Comparison of ENCODE assay signal across 1 cellular context in genomic region chr16:27364493-27365141, GRCh38.
TF ChIP-seq lines count a peak whose summit lies in the region.

No MANE protein-coding gene starts in this region.

TF ChIP-seq in HepG2, 621 proteins besides CTCF, POLR2A, EP300 and RAD21 (continued from another document and continues in another):
- TF ChIP-seq, protein P1, sequence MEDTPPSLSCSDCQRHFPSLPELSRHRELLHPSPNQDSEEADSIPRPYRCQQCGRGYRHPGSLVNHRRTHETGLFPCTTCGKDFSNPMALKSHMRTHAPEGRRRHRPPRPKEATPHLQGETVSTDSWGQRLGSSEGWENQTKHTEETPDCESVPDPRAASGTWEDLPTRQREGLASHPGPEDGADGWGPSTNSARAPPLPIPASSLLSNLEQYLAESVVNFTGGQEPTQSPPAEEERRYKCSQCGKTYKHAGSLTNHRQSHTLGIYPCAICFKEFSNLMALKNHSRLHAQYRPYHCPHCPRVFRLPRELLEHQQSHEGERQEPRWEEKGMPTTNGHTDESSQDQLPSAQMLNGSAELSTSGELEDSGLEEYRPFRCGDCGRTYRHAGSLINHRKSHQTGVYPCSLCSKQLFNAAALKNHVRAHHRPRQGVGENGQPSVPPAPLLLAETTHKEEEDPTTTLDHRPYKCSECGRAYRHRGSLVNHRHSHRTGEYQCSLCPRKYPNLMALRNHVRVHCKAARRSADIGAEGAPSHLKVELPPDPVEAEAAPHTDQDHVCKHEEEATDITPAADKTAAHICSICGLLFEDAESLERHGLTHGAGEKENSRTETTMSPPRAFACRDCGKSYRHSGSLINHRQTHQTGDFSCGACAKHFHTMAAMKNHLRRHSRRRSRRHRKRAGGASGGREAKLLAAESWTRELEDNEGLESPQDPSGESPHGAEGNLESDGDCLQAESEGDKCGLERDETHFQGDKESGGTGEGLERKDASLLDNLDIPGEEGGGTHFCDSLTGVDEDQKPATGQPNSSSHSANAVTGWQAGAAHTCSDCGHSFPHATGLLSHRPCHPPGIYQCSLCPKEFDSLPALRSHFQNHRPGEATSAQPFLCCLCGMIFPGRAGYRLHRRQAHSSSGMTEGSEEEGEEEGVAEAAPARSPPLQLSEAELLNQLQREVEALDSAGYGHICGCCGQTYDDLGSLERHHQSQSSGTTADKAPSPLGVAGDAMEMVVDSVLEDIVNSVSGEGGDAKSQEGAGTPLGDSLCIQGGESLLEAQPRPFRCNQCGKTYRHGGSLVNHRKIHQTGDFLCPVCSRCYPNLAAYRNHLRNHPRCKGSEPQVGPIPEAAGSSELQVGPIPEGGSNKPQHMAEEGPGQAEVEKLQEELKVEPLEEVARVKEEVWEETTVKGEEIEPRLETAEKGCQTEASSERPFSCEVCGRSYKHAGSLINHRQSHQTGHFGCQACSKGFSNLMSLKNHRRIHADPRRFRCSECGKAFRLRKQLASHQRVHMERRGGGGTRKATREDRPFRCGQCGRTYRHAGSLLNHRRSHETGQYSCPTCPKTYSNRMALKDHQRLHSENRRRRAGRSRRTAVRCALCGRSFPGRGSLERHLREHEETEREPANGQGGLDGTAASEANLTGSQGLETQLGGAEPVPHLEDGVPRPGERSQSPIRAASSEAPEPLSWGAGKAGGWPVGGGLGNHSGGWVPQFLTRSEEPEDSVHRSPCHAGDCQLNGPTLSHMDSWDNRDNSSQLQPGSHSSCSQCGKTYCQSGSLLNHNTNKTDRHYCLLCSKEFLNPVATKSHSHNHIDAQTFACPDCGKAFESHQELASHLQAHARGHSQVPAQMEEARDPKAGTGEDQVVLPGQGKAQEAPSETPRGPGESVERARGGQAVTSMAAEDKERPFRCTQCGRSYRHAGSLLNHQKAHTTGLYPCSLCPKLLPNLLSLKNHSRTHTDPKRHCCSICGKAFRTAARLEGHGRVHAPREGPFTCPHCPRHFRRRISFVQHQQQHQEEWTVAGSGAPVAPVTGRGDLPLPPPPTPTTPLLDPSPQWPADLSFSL (CRISPR knock-in tag; IDR thresholded peaks at IDR 0.05), result no peak
- TF ChIP-seq FLYWCH1 (CRISPR knock-in tag; IDR thresholded peaks at IDR 0.05) (no peak), ZNF430 (CRISPR knock-in tag; IDR thresholded peaks at IDR 0.05) (no peak), U2AF2 (IDR thresholded peaks at IDR 0.05; ENCODE audit: low read depth, low read length) (no peak), HDAC2 (CRISPR knock-in tag; IDR thresholded peaks at IDR 0.05) (peak; percentile 88), GFI1 (CRISPR knock-in tag; IDR thresholded peaks at IDR 0.05; ENCODE audit: borderline replicate concordance) (no peak), SOX6 (IDR thresholded peaks at IDR 0.05) (no peak), SOX6 (CRISPR knock-in tag; IDR thresholded peaks at IDR 0.05) (peak; percentile 98), ZNF225 (CRISPR knock-in tag; IDR thresholded peaks at IDR 0.05) (no peak), REL (CRISPR knock-in tag; conservative IDR thresholded peaks at IDR 0.05) (no peak), ZNF317 (CRISPR knock-in tag; IDR thresholded peaks at IDR 0.05) (no peak), SATB2 (CRISPR knock-in tag; IDR thresholded peaks at IDR 0.05) (no peak), ZNF776 (CRISPR knock-in tag; IDR thresholded peaks at IDR 0.05) (no peak), ZNF414 (CRISPR knock-in tag; IDR thresholded peaks at IDR 0.05) (no peak), ARNT (IDR thresholded peaks at IDR 0.05) (no peak), ZSCAN22 (CRISPR knock-in tag; IDR thresholded peaks at IDR 0.05) (no peak), FOXK1 (CRISPR knock-in tag; IDR thresholded peaks at IDR 0.05; ENCODE audit: borderline replicate concordance, low read depth) (peak; percentile 68; the same call in 1 of the 2 replicates), PAWR (CRISPR knock-in tag; IDR thresholded peaks at IDR 0.05; ENCODE audit: borderline replicate concordance) (no peak), ZNF138 (CRISPR knock-in tag; IDR thresholded peaks at IDR 0.05; ENCODE audit: low read depth) (no peak), YY1 (IDR thresholded peaks at IDR 0.05; ENCODE audit: insufficient read depth, insufficient replicate concordance, low read depth, low read length) (no peak), KAT7 (CRISPR knock-in tag; IDR thresholded peaks at IDR 0.05; ENCODE audit: borderline replicate concordance) (no peak), PTBP1 (IDR thresholded peaks at IDR 0.05; ENCODE audit: low read depth, low read length, poor library complexity, severe bottlenecking) (no peak), FIP1L1 (IDR thresholded peaks at IDR 0.05; ENCODE audit: borderline replicate concordance, insufficient read depth, low read depth, low read length) (no peak), RARG (CRISPR knock-in tag; IDR thresholded peaks at IDR 0.05; ENCODE audit: low read depth) (no peak), PAF1 (CRISPR knock-in tag; IDR thresholded peaks at IDR 0.05) (no peak), PRMT3 (CRISPR knock-in tag; IDR thresholded peaks at IDR 0.05; ENCODE audit: borderline replicate concordance, low read depth) (no peak), NCOR1 (IDR thresholded peaks at IDR 0.05; ENCODE audit: borderline replicate concordance, low read length) (peak; percentile 77; the same call in 1 of the 2 replicates), ARNT2 (CRISPR knock-in tag; IDR thresholded peaks at IDR 0.05; ENCODE audit: low read depth) (no peak), ZNF761 (CRISPR knock-in tag; conservative IDR thresholded peaks at IDR 0.05) (no peak), AKAP8 (CRISPR knock-in tag; IDR thresholded peaks at IDR 0.05) (no peak), ZNF282 (IDR thresholded peaks at IDR 0.05; ENCODE audit: partially characterized antibody) (no peak), SMAD3 (CRISPR knock-in tag; IDR thresholded peaks at IDR 0.05) (peak; percentile 64), JUN (CRISPR knock-in tag; IDR thresholded peaks at IDR 0.05) (peak; percentile 59; the same call in 1 of the 2 replicates), EHMT2 (IDR thresholded peaks at IDR 0.05; ENCODE audit: borderline replicate concordance, low read depth, low read length) (no peak), ZNF777 (CRISPR knock-in tag; IDR thresholded peaks at IDR 0.05) (no peak), CEBPG (CRISPR knock-in tag; IDR thresholded peaks at IDR 0.05) (peak; percentile 97), ZNF160 (CRISPR knock-in tag; IDR thresholded peaks at IDR 0.05) (no peak), SMYD3 (CRISPR knock-in tag; IDR thresholded peaks at IDR 0.05) (no peak), BCL6 (CRISPR knock-in tag; IDR thresholded peaks at IDR 0.05) (peak; percentile 95), ZFAT (CRISPR knock-in tag; conservative IDR thresholded peaks at IDR 0.05) (no peak), RBAK (CRISPR knock-in tag; IDR thresholded peaks at IDR 0.05) (no peak), ZNF17 (CRISPR knock-in tag; IDR thresholded peaks at IDR 0.05) (no peak), SKI (IDR thresholded peaks at IDR 0.05; ENCODE audit: partially characterized antibody) (peak; percentile 83), CEBPB (IDR thresholded peaks at IDR 0.05; ENCODE audit: borderline replicate concordance, low read depth, low read length) (peak; percentile 94), POLR2G (IDR thresholded peaks at IDR 0.05; ENCODE audit: low read depth, low read length) (no peak; the same call in 1 of the 2 replicates)
- TF ChIP-seq, protein P2, sequence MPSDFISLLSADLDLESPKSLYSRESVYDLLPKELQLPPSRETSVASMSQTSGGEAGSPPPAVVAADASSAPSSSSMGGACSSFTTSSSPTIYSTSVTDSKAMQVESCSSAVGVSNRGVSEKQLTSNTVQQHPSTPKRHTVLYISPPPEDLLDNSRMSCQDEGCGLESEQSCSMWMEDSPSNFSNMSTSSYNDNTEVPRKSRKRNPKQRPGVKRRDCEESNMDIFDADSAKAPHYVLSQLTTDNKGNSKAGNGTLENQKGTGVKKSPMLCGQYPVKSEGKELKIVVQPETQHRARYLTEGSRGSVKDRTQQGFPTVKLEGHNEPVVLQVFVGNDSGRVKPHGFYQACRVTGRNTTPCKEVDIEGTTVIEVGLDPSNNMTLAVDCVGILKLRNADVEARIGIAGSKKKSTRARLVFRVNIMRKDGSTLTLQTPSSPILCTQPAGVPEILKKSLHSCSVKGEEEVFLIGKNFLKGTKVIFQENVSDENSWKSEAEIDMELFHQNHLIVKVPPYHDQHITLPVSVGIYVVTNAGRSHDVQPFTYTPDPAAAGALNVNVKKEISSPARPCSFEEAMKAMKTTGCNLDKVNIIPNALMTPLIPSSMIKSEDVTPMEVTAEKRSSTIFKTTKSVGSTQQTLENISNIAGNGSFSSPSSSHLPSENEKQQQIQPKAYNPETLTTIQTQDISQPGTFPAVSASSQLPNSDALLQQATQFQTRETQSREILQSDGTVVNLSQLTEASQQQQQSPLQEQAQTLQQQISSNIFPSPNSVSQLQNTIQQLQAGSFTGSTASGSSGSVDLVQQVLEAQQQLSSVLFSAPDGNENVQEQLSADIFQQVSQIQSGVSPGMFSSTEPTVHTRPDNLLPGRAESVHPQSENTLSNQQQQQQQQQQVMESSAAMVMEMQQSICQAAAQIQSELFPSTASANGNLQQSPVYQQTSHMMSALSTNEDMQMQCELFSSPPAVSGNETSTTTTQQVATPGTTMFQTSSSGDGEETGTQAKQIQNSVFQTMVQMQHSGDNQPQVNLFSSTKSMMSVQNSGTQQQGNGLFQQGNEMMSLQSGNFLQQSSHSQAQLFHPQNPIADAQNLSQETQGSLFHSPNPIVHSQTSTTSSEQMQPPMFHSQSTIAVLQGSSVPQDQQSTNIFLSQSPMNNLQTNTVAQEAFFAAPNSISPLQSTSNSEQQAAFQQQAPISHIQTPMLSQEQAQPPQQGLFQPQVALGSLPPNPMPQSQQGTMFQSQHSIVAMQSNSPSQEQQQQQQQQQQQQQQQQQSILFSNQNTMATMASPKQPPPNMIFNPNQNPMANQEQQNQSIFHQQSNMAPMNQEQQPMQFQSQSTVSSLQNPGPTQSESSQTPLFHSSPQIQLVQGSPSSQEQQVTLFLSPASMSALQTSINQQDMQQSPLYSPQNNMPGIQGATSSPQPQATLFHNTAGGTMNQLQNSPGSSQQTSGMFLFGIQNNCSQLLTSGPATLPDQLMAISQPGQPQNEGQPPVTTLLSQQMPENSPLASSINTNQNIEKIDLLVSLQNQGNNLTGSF (CRISPR knock-in tag; IDR thresholded peaks at IDR 0.05), result no peak
- TF ChIP-seq, protein P3, sequence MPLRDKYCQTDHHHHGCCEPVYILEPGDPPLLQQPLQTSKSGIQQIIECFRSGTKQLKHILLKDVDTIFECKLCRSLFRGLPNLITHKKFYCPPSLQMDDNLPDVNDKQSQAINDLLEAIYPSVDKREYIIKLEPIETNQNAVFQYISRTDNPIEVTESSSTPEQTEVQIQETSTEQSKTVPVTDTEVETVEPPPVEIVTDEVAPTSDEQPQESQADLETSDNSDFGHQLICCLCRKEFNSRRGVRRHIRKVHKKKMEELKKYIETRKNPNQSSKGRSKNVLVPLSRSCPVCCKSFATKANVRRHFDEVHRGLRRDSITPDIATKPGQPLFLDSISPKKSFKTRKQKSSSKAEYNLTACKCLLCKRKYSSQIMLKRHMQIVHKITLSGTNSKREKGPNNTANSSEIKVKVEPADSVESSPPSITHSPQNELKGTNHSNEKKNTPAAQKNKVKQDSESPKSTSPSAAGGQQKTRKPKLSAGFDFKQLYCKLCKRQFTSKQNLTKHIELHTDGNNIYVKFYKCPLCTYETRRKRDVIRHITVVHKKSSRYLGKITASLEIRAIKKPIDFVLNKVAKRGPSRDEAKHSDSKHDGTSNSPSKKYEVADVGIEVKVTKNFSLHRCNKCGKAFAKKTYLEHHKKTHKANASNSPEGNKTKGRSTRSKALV (CRISPR knock-in tag; IDR thresholded peaks at IDR 0.05), result no peak
- TF ChIP-seq, protein P4, sequence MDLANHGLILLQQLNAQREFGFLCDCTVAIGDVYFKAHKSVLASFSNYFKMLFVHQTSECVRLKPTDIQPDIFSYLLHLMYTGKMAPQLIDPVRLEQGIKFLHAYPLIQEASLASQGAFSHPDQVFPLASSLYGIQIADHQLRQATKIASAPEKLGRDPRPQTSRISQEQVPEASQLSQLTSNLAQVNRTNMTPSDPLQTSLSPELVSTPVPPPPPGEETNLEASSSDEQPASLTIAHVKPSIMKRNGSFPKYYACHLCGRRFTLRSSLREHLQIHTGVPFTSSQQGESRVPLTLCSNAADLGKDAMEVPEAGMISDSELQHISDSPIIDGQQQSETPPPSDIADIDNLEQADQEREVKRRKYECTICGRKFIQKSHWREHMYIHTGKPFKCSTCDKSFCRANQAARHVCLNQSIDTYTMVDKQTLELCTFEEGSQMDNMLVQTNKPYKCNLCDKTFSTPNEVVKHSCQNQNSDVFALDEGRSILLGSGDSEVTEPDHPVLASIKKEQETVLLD (CRISPR knock-in tag; IDR thresholded peaks at IDR 0.05; ENCODE audit: low read depth), result no peak
- TF ChIP-seq, protein P5, sequence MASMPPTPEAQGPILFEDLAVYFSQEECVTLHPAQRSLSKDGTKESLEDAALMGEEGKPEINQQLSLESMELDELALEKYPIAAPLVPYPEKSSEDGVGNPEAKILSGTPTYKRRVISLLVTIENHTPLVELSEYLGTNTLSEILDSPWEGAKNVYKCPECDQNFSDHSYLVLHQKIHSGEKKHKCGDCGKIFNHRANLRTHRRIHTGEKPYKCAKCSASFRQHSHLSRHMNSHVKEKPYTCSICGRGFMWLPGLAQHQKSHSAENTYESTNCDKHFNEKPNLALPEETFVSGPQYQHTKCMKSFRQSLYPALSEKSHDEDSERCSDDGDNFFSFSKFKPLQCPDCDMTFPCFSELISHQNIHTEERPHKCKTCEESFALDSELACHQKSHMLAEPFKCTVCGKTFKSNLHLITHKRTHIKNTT (CRISPR knock-in tag; IDR thresholded peaks at IDR 0.05), result no peak
- TF ChIP-seq, protein P6, sequence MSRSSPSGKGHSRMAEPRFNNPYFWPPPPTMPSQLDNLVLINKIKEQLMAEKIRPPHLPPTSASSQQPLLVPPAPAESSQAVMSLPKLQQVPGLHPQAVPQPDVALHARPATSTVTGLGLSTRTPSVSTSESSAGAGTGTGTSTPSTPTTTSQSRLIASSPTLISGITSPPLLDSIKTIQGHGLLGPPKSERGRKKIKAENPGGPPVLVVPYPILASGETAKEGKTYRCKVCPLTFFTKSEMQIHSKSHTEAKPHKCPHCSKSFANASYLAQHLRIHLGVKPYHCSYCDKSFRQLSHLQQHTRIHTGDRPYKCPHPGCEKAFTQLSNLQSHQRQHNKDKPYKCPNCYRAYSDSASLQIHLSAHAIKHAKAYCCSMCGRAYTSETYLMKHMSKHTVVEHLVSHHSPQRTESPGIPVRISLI (CRISPR knock-in tag; IDR thresholded peaks at IDR 0.05; ENCODE audit: borderline replicate concordance), result peak; percentile 87; the same call in 1 of the 2 replicates
